In the genomic region with DNA sequence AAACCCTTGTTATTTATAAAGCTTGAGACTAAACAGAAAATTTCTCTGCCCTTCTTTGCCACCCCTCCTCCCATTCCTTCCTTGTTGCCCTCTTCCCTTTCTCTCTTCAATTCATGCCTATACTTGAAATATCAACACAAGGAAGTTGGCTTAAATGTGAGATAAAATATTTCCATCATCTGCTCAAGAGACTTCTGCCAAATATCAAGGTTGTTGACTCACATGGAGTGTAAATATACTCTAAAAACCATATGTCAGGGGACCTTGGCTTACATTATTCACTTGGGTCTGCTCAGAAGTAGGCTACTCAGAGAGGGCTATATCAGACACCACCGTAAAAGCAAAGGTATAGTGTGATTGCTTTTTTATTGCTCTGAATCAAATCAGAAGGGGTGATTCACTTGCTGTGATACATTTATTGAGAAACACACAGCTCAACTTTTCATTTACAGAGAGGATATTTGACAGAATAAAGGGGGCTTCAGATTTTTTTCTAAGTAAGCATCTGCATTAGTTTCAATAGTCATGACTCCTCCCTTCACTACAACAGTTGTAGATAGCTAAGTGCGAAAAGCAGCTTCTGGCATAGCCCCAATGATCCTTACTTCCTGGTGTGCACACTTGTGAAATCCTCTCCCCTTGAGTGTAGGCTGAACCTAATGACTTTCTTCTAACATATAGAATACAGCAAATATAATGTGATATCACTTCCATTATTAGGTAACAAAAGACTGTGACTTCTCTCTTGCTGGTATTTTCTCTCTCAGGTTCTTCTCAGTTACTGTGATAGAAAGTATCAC, we compare ENCODE assay signal across 19 cellular contexts.
DNase-seq lines count a peak whose midpoint lies in the region; ATAC-seq, FAIRE-seq and TF ChIP-seq lines count a peak whose summit lies in the region.
"Had no signal": no experiment of that assay in that cellular context is flagged by ENCODE, and none has a peak within 500 bp of the region (broad histone marks: within the 10 kb centered on the region; RNA-seq: fewer than 3 reads in every experiment).

No MANE protein-coding gene starts in this region.

- TF ChIP-seq CTCF in LNCaP clone FGC (IDR thresholded peaks at IDR 0.05; ENCODE audit: control insufficient read depth, extremely low read depth, insufficient read depth) (no peak), left lung (IDR thresholded peaks at IDR 0.05) (no peak)

- H3K4me3 ChIP-seq in LNCaP clone FGC (ENCODE audit: low read depth, low read length) (no peak overlapping the region), left lung (no peak overlapping the region), small intestine (ENCODE audit: low read depth in 1 of 2, low read length in 2 of 2) (no peak overlapping the region)
- H3K4me3 ChIP-seq: BLaER1, SJCRH30 had no signal

- peak; percentile 38 for ATAC-seq in left lung
- ATAC-seq in HG03039 (IDR thresholded peaks at IDR 0.05; ENCODE audit: unreplicated experiment), result no peak
- ATAC-seq: CD8-positive, alpha-beta T cell; PC-3 had no signal

- FAIRE-seq in small intestine (lab: Jason Lieb, UNC), result no peak
- FAIRE-seq: H1 had no signal

- H3K36me3 ChIP-seq in left lung (no peaks in the 10 kb centered on the region), small intestine (ENCODE audit: control insufficient read depth in 2 of 2, insufficient read depth in 2 of 2, low read length in 2 of 2) (no peaks in the 10 kb centered on the region)
- H3K36me3 ChIP-seq: BLaER1, SJCRH30 had no signal

- H3K9me3 ChIP-seq in left lung (no peaks in the 10 kb centered on the region), small intestine (ENCODE audit: control insufficient read depth, low read depth) (no peaks in the 10 kb centered on the region)
- H3K9me3 ChIP-seq: SJCRH30 had no signal

- no peaks in the 10 kb centered on the region for H3K27me3 ChIP-seq in left lung
- no peaks in the 10 kb centered on the region for H3K27me3 ChIP-seq in small intestine (ENCODE audit: control insufficient read depth in 2 of 2, insufficient read depth in 2 of 2, low read length in 2 of 2)
- H3K27me3 ChIP-seq: BLaER1, SJCRH30 had no signal

- no peaks in the 10 kb centered on the region for H3K4me1 ChIP-seq in left lung
- H3K4me1 ChIP-seq in small intestine (ENCODE audit: control insufficient read depth in 2 of 2, insufficient read depth in 1 of 2, low read depth in 1 of 2, low read length in 1 of 2), result no peaks in the 10 kb centered on the region
- H3K4me1 ChIP-seq: SJCRH30 had no signal

- DNase-seq in LNCaP clone FGC (ENCODE audit: low read depth) (peak; percentile 51), NCI-H446 treated with DMSO at 0.1 percent for 48 hours (lab: John Stamatoyannopoulos, UW) (peak; percentile 80), left lung (no peak), small intestine (peak; percentile 2), activated gamma-delta T cell treated with Interleukin-2 at 50 U/mL for 16 hours (no peak), SKM-1 treated with dmso at 0.1 percent for 144 hours (lab: John Stamatoyannopoulos, UW; ENCODE audit: unreplicated experiment) (no peak)
- DNase-seq: CD8-positive, alpha-beta T cell; MV-4-11; NCI-H1436; NCI-H2081 treated with DMSO at 0.1 percent for 48 hours; NCI-H345; NCI-H526 treated with DMSO at 0.1 percent for 48 hours; PC-3; SJCRH30; SW 1271 had no signal

- H3K27ac ChIP-seq in left lung, result no peak overlapping the region
- H3K27ac ChIP-seq in small intestine (ENCODE audit: low read depth in 1 of 2, low read length in 1 of 2), result no peak overlapping the region
- H3K27ac ChIP-seq: BLaER1, RWPE1, SJCRH30 had no signal

- WGBS in small intestine, 3 donors, result 17 to 45% (median 38%) methylated on average over 2 of the region's 2 CpGs

- intact Hi-C loops in left lung (cut with DNase I), result no loop called here

Comparison
In these comparisons a context has a peak if more than half of its experiments do, and no peak if none do; other contexts are left out.
1. DNase-seq: peak in LNCaP clone FGC (single experiment), NCI-H446 treated with DMSO at 0.1 percent for 48 hours (single experiment) and small intestine (single experiment); none in left lung (0 of 2), activated gamma-delta T cell treated with Interleukin-2 at 50 U/mL for 16 hours (single experiment) and SKM-1 treated with dmso at 0.1 percent for 144 hours (single experiment).